ENCODE assay signal across 1 cellular context in genomic region chr9:33924978-33925797, GRCh38.
TF ChIP-seq lines count a peak whose summit lies in the region.

No MANE protein-coding gene starts in this region.

TF ChIP-seq in H1, 55 proteins besides CTCF, POLR2A, EP300 and RAD21 (continued from another document):
- no peak for TF ChIP-seq SAP30 (IDR thresholded peaks at IDR 0.05; ENCODE audit: insufficient read depth, insufficient replicate concordance, low read length)
- no peak for TF ChIP-seq SUZ12 (IDR thresholded peaks at IDR 0.05; ENCODE audit: low read length)
- 0 out of 2 replicates have a peak, but pooled peaks have one; percentile 14 for TF ChIP-seq ATF2 (IDR thresholded peaks at IDR 0.05; ENCODE audit: low read length)
- no peak for TF ChIP-seq ZNF274 (IDR thresholded peaks at IDR 0.05; ENCODE audit: borderline replicate concordance, extremely low read depth, low read length)
- 0 out of 2 replicates have a peak, but pooled peaks have one; percentile 24 for TF ChIP-seq POLR2AphosphoS5 (IDR thresholded peaks at IDR 0.05; ENCODE audit: low read depth, low read length)
- TF ChIP-seq YY1 (IDR thresholded peaks at IDR 0.05; ENCODE audit: low read depth, low read length), result no peak
- no peak for TF ChIP-seq MAX (IDR thresholded peaks at IDR 0.05)
- no peak for TF ChIP-seq E2F6 (IDR thresholded peaks at IDR 0.05)
